ENCODE assay signal across 15 cellular contexts in the genomic region with DNA sequence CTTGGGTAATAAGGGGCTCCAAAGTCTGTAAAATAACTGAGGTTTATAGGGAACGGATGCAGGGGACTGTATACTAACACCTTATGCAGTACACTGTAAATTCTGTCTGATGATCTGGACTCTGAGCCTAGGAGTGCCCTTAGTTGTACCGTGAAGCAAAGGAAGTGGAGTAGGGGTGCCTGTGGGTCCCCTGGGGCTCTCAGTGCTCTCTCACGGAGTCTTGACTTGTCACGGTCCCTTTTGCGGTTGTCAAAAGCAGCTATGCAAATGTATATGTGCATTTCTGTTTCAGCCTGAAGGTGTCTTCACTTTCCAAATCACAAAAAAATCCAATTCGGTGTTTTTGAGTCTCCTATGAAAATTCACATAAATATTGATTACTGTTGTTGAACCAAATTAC. TPM values are rescaled to one million over a fixed set of nuclear protein-coding genes. Genes with fewer than 3 reads are reported as not detected.
A peak's percentile ranks its signal among the peaks of the same experiment; 100 is the strongest.
DNase-seq lines count a peak whose midpoint lies in the region; ATAC-seq and TF ChIP-seq lines count a peak whose summit lies in the region.
"Had no signal": no experiment of that assay in that cellular context is flagged by ENCODE, and none has a peak within 500 bp of the region (broad histone marks: within the 10 kb centered on the region; RNA-seq: fewer than 3 reads in every experiment).

No MANE protein-coding gene starts in this region.

- DNase-seq in GM13977 (ENCODE audit: low spot score) (peak; percentile 79), testis (no peak), aorta (no peak), 8988T (no peak)
- no peak for DNase-seq in activated CD4-positive, alpha-beta T cell treated with anti-CD3 and anti-CD28 coated beads for 1 hour
- DNase-seq: activated CD4-positive, CD25-positive, alpha-beta regulatory T cell treated with anti-CD3 and anti-CD28 coated beads, Interleukin-2, amount 50 U/mL, for 72 hours; activated naive CD4-positive, alpha-beta T cell treated with Interleukin-2 at 50 U/mL for 16 hours; BE2C; left lung; stimulated activated CD4-positive, alpha-beta T cell treated with anti-CD3 and anti-CD28 coated beads, Interleukin-1b, Interleukin-23, amount 100 ng/mL, for 48 hours; substantia nigra had no signal

- H3K4me3 ChIP-seq in testis (no peak overlapping the region), aorta (ENCODE audit: low read length in 2 of 2) (no peak overlapping the region)
- H3K4me3 ChIP-seq: left lung had no signal

- H3K27me3 ChIP-seq in testis (no peaks in the 10 kb centered on the region), aorta (ENCODE audit: control insufficient read depth in 1 of 2, insufficient read depth in 2 of 2, low read length in 1 of 2) (no peaks in the 10 kb centered on the region)
- H3K27me3 ChIP-seq: BE2C had no signal

- TF ChIP-seq CTCF in GM13977 (IDR thresholded peaks at IDR 0.05; ENCODE audit: extremely low read depth, insufficient read depth, missing control alignments) (no peak), testis (IDR thresholded peaks at IDR 0.05) (no peak)

- WGBS in testis, 2 donors: 77 to 87% methylated on average over 6 of the region's 6 CpGs
- WGBS in aorta, 2 donors: 64 to 72% methylated on average over 6 of the region's 6 CpGs

- no peaks in the 10 kb centered on the region for H3K4me1 ChIP-seq in testis
- no peaks in the 10 kb centered on the region for H3K4me1 ChIP-seq in aorta (ENCODE audit: control insufficient read depth in 1 of 2, insufficient read depth in 2 of 2, low read length in 2 of 2)
- H3K4me1 ChIP-seq: BE2C, left lung had no signal

- H3K9me3 ChIP-seq in testis: no peaks in the 10 kb centered on the region
- peaks cover 2% of the 10 kb centered on the region for H3K9me3 ChIP-seq in aorta (ENCODE audit: control insufficient read depth, low read length)
- H3K9me3 ChIP-seq: BE2C, left lung had no signal

- intact Hi-C loops in testis (cut with DNase I; ENCODE audit: low total_unique reads): no loop called here
- intact Hi-C loops in aorta (cut with DNase I): no loop called here

- in situ Hi-C loops in GM13977 (cut with MboI; ENCODE audit: low pct_unique_long_range_greater_than_20kb, low sequenced_read_pairs, unreplicated experiment): no loop called here

- no peak overlapping the region for H3K27ac ChIP-seq in testis
- no peak overlapping the region for H3K27ac ChIP-seq in aorta (ENCODE audit: low read depth in 1 of 2, low read length in 2 of 2)
- H3K27ac ChIP-seq: left lung had no signal

- H3K36me3 ChIP-seq in testis (ENCODE audit: low read depth, missing control alignments) (no peaks in the 10 kb centered on the region), aorta (ENCODE audit: control insufficient read depth in 1 of 2, insufficient read depth in 2 of 2, low read length in 1 of 2) (no peaks in the 10 kb centered on the region)
- H3K36me3 ChIP-seq: BE2C, left lung had no signal

- TF ChIP-seq POLR2A in testis (IDR thresholded peaks at IDR 0.05): no peak

- ATAC-seq in GM19452 (IDR thresholded peaks at IDR 0.05; ENCODE audit: unreplicated experiment) (peak; percentile 100), HG02870 (IDR thresholded peaks at IDR 0.05; ENCODE audit: unreplicated experiment) (peak; percentile 100), HG03521 (IDR thresholded peaks at IDR 0.05; ENCODE audit: unreplicated experiment) (peak; percentile 100), aorta (ENCODE audit: low FRiP score) (no peak)
- ATAC-seq: HepG2, left lung had no signal

RNA-seq across cellular contexts. Expression of a gene that starts 17.8 kb away (rescaled TPM):
- 100 to 1,000 TPM in 1 of 2 donors, 10 to 100 TPM in 1; 93.4 to 128 TPM for total RNA-seq in testis
- polyA plus RNA-seq in testis (ENCODE audit: insufficient read depth, low read depth, low replicate concordance): 54.4 TPM
- not detected for total RNA-seq in aorta
- not detected for polyA plus RNA-seq in aorta
- total RNA-seq: HepG2, left lung had no signal
- polyA plus RNA-seq: HepG2 had no signal

Comparison
In these comparisons a context has a peak if more than half of its experiments do, and no peak if none do; other contexts are left out.
1. RNA of a gene that starts 17.8 kb away (total RNA-seq): 93.4 to 128 TPM in testis; not detected in aorta; every median in the first group is over 10 times any median in the second.